18 cellular contexts compared by ENCODE assay signal in genomic region chr11:61460474-61460881, GRCh38. TPM values are rescaled to one million over a fixed set of nuclear protein-coding genes. Genes with fewer than 3 reads are reported as not detected.
DNase-seq lines count a peak whose midpoint lies in the region; ATAC-seq lines count a peak whose summit lies in the region.
"Had no signal": no experiment of that assay in that cellular context is flagged by ENCODE, and none has a peak within 500 bp of the region (broad histone marks: within the 10 kb centered on the region; RNA-seq: fewer than 3 reads in every experiment).

No MANE protein-coding gene starts in this region.

- peaks cover 3% of the 10 kb centered on the region for H3K36me3 ChIP-seq in adipocyte (ENCODE audit: control insufficient read depth, insufficient read depth, low read length, severe bottlenecking)

- H3K36me3 Mint-ChIP-seq in activated T-cell treated with anti-CD3 and anti-CD28 coated beads, Interleukin-2, amount 50 U/mL, for 72 hours (ENCODE audit: insufficient read depth in 2 of 2) = no peaks in the 10 kb centered on the region

- no peaks in the 10 kb centered on the region for H3K27me3 Mint-ChIP-seq in activated T-cell treated with anti-CD3 and anti-CD28 coated beads, Interleukin-2, amount 50 U/mL, for 72 hours (ENCODE audit: low read depth)

- no peaks in the 10 kb centered on the region for H3K9me3 Mint-ChIP-seq in activated T-cell treated with anti-CD3 and anti-CD28 coated beads, Interleukin-2, amount 50 U/mL, for 72 hours
- H3K9me3 Mint-ChIP-seq: T-helper 2 cell treated with Interferon-gamma antibody and Interleukin-4, amounts not matched to agents 5 μg/mL and 100 μg/mL, for 36 hours had no signal

- no peaks in the 10 kb centered on the region for H3K9me3 ChIP-seq in adipocyte (ENCODE audit: control insufficient read depth, low read length)
- H3K9me3 ChIP-seq: Caco-2 had no signal

- no peak overlapping the region for H3K4me3 Mint-ChIP-seq in activated T-cell treated with anti-CD3 and anti-CD28 coated beads, Interleukin-2, amount 50 U/mL, for 72 hours
- H3K4me3 Mint-ChIP-seq: T-helper 2 cell treated with Interferon-gamma antibody and Interleukin-4, amounts not matched to agents 5 μg/mL and 100 μg/mL, for 36 hours had no signal

- H3K4me1 Mint-ChIP-seq in activated T-cell treated with anti-CD3 and anti-CD28 coated beads, Interleukin-2, amount 50 U/mL, for 72 hours (ENCODE audit: low read depth) = no peaks in the 10 kb centered on the region

- DNase-seq in A172 (ENCODE audit: low spot score) = peak; percentile 55
- peak; percentile 24 for DNase-seq in NCI-H1092 (lab: John Stamatoyannopoulos, UW)
- DNase-seq in adipocyte (ENCODE audit: low read depth) = peak; percentile 29
- no peak for DNase-seq in left lobe of liver (ENCODE audit: low spot score)
- DNase-seq in activated T-cell treated with anti-CD3 and anti-CD28 coated beads, Interleukin-2, amount 50 U/mL, for 72 hours = no peak
- no peak for DNase-seq in activated gamma-delta T cell (lab: John Stamatoyannopoulos, UW)
- DNase-seq: activated CD4-positive, alpha-beta T cell treated with anti-CD3 and anti-CD28 coated beads for 48 hours; activated T-cell treated with anti-CD3 and anti-CD28 coated beads, Interleukin-2, amount 50 U/mL, for 48 hours; amniotic stem cell; Caco-2; cortex of kidney; NCI-H1417; NCI-H774 had no signal

- peak overlapping the region; percentile 22 for H3K9ac ChIP-seq in adipocyte (ENCODE audit: low read length)

- no peak overlapping the region for H3K4me3 ChIP-seq in adipocyte (ENCODE audit: low read length)
- H3K4me3 ChIP-seq: lung had no signal

- H3K27me3 ChIP-seq in adipocyte (replicated peaks; ENCODE audit: control insufficient read depth, insufficient read depth, low read length) = no peaks in the 10 kb centered on the region

- ATAC-seq in left lobe of liver (peak; percentile 29), GM21526 (IDR thresholded peaks at IDR 0.05; ENCODE audit: low FRiP score, unreplicated experiment) (no peak), HG02759 (IDR thresholded peaks at IDR 0.05; ENCODE audit: unreplicated experiment) (no peak)
- ATAC-seq in activated T-cell treated with anti-CD3 and anti-CD28 coated beads, Interleukin-2, amount 50 U/mL, for 72 hours (replicated peaks in 1 of 2) = no peak

- H3K27ac Mint-ChIP-seq in activated T-cell treated with anti-CD3 and anti-CD28 coated beads, Interleukin-2, amount 50 U/mL, for 72 hours = no peak overlapping the region
- H3K27ac Mint-ChIP-seq: T-helper 2 cell treated with Interferon-gamma antibody and Interleukin-4, amounts not matched to agents 5 μg/mL and 100 μg/mL, for 36 hours had no signal

- H3K4me1 ChIP-seq in adipocyte (ENCODE audit: control insufficient read depth, insufficient read depth, low read length) = peaks cover 17% of the 10 kb centered on the region
- H3K4me1 ChIP-seq: Caco-2 had no signal

RNA-seq across cellular contexts. Expression of gene SDHAF2, which starts 30.6 kb away (rescaled TPM):
- total RNA-seq in A172 (2014; rRNA removed; shearing (Covaris generic)) = 40.3 and 40.6 TPM in 2 replicates
- 18.8 TPM for total RNA-seq in left lobe of liver
- 10 to 100 TPM; 36.6 to 40.7 TPM for total RNA-seq in activated T-cell treated with anti-CD3 and anti-CD28 coated beads, Interleukin-2, amount 50 U/mL, for 72 hours

RNA-seq across cellular contexts. Expression of gene CPSF7, which starts 30.7 kb away (rescaled TPM):
- 26.9 and 34.3 TPM in 2 replicates for total RNA-seq in A172 (2014; rRNA removed; shearing (Covaris generic))
- total RNA-seq in left lobe of liver = 34.0 TPM
- total RNA-seq in activated T-cell treated with anti-CD3 and anti-CD28 coated beads, Interleukin-2, amount 50 U/mL, for 72 hours = 100 to 1,000 TPM; 164 to 223 TPM

RNA-seq across cellular contexts. Expression of gene LRRC10B, which starts 48.1 kb away (rescaled TPM):
- not detected in 2 replicates for total RNA-seq in A172 (2014; rRNA removed; shearing (Covaris generic))
- not detected for total RNA-seq in left lobe of liver
- total RNA-seq in activated T-cell treated with anti-CD3 and anti-CD28 coated beads, Interleukin-2, amount 50 U/mL, for 72 hours = not detected
- total RNA-seq: epithelial cell of proximal tubule had no signal

Comparison
In these comparisons a context has a peak if more than half of its experiments do, and no peak if none do; other contexts are left out.
1. DNase-seq: peak in A172 (single experiment), NCI-H1092 (single experiment) and adipocyte (single experiment); none in left lobe of liver (single experiment), activated T-cell treated with anti-CD3 and anti-CD28 coated beads, Interleukin-2, amount 50 U/mL, for 72 hours (0 of 2) and activated gamma-delta T cell (single experiment).